ENCODE assay signal across 11 cellular contexts in the genomic region with DNA sequence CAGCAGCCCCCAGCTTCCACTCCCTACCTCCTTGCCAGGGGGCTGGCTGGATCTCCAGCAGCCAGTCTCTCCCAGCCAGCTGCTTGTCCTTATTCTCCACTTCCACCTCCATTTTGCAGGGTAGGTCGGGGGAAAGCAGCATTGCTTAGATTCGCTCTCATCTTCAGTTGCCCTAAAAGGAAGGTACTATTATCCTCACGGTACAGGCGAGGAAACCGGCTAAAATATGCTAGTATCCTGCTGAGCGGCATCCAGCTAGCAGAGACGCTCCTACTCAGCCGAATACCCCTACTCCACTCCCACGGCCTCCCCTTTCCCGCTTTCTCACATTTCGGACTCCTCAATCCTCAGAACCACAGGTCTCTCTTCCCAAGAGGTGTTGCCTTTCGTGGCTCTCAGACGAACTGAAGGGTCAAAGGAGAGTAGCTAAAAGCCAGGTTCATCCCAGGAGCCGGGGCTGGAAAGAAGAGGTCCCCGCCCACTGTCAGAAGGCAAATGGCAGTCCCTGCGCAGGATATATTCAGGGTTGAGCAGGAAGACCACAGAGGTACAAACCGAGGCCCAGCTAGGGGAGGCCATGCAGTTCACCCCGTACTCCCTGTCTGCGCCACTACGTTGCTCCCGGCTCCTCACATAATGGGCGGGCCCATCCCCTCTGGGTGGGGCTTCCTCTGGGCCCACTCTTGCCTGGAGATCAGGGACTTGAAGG. TPM values are rescaled to one million over a fixed set of nuclear protein-coding genes. Genes with fewer than 3 reads are reported as not detected.
DNase-seq lines count a peak whose midpoint lies in the region; ATAC-seq and TF ChIP-seq lines count a peak whose summit lies in the region.
"Had no signal": no experiment of that assay in that cellular context is flagged by ENCODE, and none has a peak within 500 bp of the region (broad histone marks: within the 10 kb centered on the region; RNA-seq: fewer than 3 reads in every experiment).

No MANE protein-coding gene starts in this region.

- no peaks in the 10 kb centered on the region for H3K36me3 Mint-ChIP-seq in activated naive CD4-positive, alpha-beta T cell treated with anti-CD3 and anti-CD28 coated beads, Interleukin-2, amount 50 U/mL, for 24 hours
- no peaks in the 10 kb centered on the region for H3K36me3 Mint-ChIP-seq in WTC11

- no peak for TF ChIP-seq POLR2A in lower leg skin (IDR thresholded peaks at IDR 0.05)

- no peak overlapping the region for H3K4me3 ChIP-seq in lower leg skin (ENCODE audit: low read depth, poor library complexity, severe bottlenecking)
- H3K4me3 ChIP-seq: HAP-1, right lobe of liver, transverse colon had no signal

- CTCF ChIA-PET in WTC11 (lab: Charles Lee): interaction anchor here (0.6 to 3.6 kb wide), 53 partner anchors 8 to 1196 kb away, joined by 3 to 42 read pairs (median 6); a partner anchor contains a TSS

- POLR2A ChIA-PET in WTC11 (lab: Charles Lee): interaction anchor here (0.8 to 1.0 kb wide), 2 partner anchors 36 to 171 kb away, joined by 3 read pairs; no protein-coding TSS in a partner anchor

- peak overlapping the region; percentile 82 for H3K4me3 Mint-ChIP-seq in activated naive CD4-positive, alpha-beta T cell treated with anti-CD3 and anti-CD28 coated beads, Interleukin-2, amount 50 U/mL, for 24 hours
- peak overlapping the region; percentile 76 for H3K4me3 Mint-ChIP-seq in WTC11

- 66 to 70% methylated on average over 22 of the region's 22 CpGs for WGBS in lower leg skin, 2 donors

- H3K27me3 Mint-ChIP-seq in activated naive CD4-positive, alpha-beta T cell treated with anti-CD3 and anti-CD28 coated beads, Interleukin-2, amount 50 U/mL, for 24 hours: peaks cover 31% of the 10 kb centered on the region
- H3K27me3 Mint-ChIP-seq in WTC11 (ENCODE audit: low read depth): peaks cover 43% of the 10 kb centered on the region

- DNase-seq in activated naive CD4-positive, alpha-beta T cell (lab: John Stamatoyannopoulos, UW): no peak
- DNase-seq in WTC11 (ENCODE audit: low spot score): no peak
- peak; percentile 8 to 62 for DNase-seq in lower leg skin (ENCODE audit: low spot score in 2 of 2)
- DNase-seq in left ventricle myocardium superior: no peak
- DNase-seq in NAMALWA (ENCODE audit: low spot score): no peak
- no peak for DNase-seq in NCI-H2029 treated with DMSO at 0.1 percent for 48 hours (lab: John Stamatoyannopoulos, UW)
- DNase-seq: transverse colon had no signal

- intact Hi-C loops in lower leg skin (cut with DNase I; ENCODE audit: low total_unique reads): no loop called here
- intact Hi-C loops in left ventricle myocardium superior (cut with micrococcal nuclease): no loop called here

- ATAC-seq in WTC11: 0 out of 2 replicates have a peak, but pooled peaks have one; percentile 3
- ATAC-seq in GM21723 (IDR thresholded peaks at IDR 0.05; ENCODE audit: unreplicated experiment): no peak
- no peak for ATAC-seq in left ventricle myocardium superior

- no peaks in the 10 kb centered on the region for H3K9me3 Mint-ChIP-seq in activated naive CD4-positive, alpha-beta T cell treated with anti-CD3 and anti-CD28 coated beads, Interleukin-2, amount 50 U/mL, for 24 hours
- no peaks in the 10 kb centered on the region for H3K9me3 Mint-ChIP-seq in WTC11

- TF ChIP-seq CTCF in WTC11 (IDR thresholded peaks at IDR 0.05) (no peak), lower leg skin (IDR thresholded peaks at IDR 0.05) (no peak)

- peaks cover 12% of the 10 kb centered on the region for H3K4me1 Mint-ChIP-seq in activated naive CD4-positive, alpha-beta T cell treated with anti-CD3 and anti-CD28 coated beads, Interleukin-2, amount 50 U/mL, for 24 hours
- H3K4me1 Mint-ChIP-seq in WTC11: peaks cover 14% of the 10 kb centered on the region

- H3K27ac Mint-ChIP-seq in activated naive CD4-positive, alpha-beta T cell treated with anti-CD3 and anti-CD28 coated beads, Interleukin-2, amount 50 U/mL, for 24 hours: no peak overlapping the region
- H3K27ac Mint-ChIP-seq in WTC11: no peak overlapping the region

TF ChIP-seq in WTC11, 78 proteins besides CTCF, POLR2A, EP300 and RAD21:
- no peak for TF ChIP-seq GTF2I (CRISPR knock-in tag; conservative IDR thresholded peaks at IDR 0.05)
- TF ChIP-seq GABPB1 (CRISPR knock-in tag; IDR thresholded peaks at IDR 0.05): no peak
- TF ChIP-seq NR3C1 (CRISPR knock-in tag; conservative IDR thresholded peaks at IDR 0.05; ENCODE audit: low read depth): no peak
- no peak for TF ChIP-seq NFE2L1 (CRISPR knock-in tag; IDR thresholded peaks at IDR 0.05)
- TF ChIP-seq, protein P1, sequence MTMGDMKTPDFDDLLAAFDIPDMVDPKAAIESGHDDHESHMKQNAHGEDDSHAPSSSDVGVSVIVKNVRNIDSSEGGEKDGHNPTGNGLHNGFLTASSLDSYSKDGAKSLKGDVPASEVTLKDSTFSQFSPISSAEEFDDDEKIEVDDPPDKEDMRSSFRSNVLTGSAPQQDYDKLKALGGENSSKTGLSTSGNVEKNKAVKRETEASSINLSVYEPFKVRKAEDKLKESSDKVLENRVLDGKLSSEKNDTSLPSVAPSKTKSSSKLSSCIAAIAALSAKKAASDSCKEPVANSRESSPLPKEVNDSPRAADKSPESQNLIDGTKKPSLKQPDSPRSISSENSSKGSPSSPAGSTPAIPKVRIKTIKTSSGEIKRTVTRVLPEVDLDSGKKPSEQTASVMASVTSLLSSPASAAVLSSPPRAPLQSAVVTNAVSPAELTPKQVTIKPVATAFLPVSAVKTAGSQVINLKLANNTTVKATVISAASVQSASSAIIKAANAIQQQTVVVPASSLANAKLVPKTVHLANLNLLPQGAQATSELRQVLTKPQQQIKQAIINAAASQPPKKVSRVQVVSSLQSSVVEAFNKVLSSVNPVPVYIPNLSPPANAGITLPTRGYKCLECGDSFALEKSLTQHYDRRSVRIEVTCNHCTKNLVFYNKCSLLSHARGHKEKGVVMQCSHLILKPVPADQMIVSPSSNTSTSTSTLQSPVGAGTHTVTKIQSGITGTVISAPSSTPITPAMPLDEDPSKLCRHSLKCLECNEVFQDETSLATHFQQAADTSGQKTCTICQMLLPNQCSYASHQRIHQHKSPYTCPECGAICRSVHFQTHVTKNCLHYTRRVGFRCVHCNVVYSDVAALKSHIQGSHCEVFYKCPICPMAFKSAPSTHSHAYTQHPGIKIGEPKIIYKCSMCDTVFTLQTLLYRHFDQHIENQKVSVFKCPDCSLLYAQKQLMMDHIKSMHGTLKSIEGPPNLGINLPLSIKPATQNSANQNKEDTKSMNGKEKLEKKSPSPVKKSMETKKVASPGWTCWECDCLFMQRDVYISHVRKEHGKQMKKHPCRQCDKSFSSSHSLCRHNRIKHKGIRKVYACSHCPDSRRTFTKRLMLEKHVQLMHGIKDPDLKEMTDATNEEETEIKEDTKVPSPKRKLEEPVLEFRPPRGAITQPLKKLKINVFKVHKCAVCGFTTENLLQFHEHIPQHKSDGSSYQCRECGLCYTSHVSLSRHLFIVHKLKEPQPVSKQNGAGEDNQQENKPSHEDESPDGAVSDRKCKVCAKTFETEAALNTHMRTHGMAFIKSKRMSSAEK (CRISPR knock-in tag; IDR thresholded peaks at IDR 0.05; ENCODE audit: borderline replicate concordance): no peak
- TF ChIP-seq NR1H2 (CRISPR knock-in tag; IDR thresholded peaks at IDR 0.05): no peak
- TF ChIP-seq, protein P2, sequence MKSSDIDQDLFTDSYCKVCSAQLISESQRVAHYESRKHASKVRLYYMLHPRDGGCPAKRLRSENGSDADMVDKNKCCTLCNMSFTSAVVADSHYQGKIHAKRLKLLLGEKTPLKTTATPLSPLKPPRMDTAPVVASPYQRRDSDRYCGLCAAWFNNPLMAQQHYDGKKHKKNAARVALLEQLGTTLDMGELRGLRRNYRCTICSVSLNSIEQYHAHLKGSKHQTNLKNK (CRISPR knock-in tag; IDR thresholded peaks at IDR 0.05): no peak
- no peak for TF ChIP-seq JAZF1 (CRISPR knock-in tag; IDR thresholded peaks at IDR 0.05)
- TF ChIP-seq, protein P3, sequence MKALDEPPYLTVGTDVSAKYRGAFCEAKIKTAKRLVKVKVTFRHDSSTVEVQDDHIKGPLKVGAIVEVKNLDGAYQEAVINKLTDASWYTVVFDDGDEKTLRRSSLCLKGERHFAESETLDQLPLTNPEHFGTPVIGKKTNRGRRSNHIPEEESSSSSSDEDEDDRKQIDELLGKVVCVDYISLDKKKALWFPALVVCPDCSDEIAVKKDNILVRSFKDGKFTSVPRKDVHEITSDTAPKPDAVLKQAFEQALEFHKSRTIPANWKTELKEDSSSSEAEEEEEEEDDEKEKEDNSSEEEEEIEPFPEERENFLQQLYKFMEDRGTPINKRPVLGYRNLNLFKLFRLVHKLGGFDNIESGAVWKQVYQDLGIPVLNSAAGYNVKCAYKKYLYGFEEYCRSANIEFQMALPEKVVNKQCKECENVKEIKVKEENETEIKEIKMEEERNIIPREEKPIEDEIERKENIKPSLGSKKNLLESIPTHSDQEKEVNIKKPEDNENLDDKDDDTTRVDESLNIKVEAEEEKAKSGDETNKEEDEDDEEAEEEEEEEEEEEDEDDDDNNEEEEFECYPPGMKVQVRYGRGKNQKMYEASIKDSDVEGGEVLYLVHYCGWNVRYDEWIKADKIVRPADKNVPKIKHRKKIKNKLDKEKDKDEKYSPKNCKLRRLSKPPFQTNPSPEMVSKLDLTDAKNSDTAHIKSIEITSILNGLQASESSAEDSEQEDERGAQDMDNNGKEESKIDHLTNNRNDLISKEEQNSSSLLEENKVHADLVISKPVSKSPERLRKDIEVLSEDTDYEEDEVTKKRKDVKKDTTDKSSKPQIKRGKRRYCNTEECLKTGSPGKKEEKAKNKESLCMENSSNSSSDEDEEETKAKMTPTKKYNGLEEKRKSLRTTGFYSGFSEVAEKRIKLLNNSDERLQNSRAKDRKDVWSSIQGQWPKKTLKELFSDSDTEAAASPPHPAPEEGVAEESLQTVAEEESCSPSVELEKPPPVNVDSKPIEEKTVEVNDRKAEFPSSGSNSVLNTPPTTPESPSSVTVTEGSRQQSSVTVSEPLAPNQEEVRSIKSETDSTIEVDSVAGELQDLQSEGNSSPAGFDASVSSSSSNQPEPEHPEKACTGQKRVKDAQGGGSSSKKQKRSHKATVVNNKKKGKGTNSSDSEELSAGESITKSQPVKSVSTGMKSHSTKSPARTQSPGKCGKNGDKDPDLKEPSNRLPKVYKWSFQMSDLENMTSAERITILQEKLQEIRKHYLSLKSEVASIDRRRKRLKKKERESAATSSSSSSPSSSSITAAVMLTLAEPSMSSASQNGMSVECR (CRISPR knock-in tag; IDR thresholded peaks at IDR 0.05; ENCODE audit: borderline replicate concordance): no peak

RNA-seq across cellular contexts. Expression of a gene that starts 1.6 kb away (rescaled TPM):
- 47.3 to 54.9 TPM (median 50.9 TPM) in 3 replicates for total RNA-seq in WTC11 (2021)
- total RNA-seq in lower leg skin: 10 to 100 TPM; 27.4 to 62.8 (median 34.1) TPM
- total RNA-seq in left ventricle myocardium superior: 15.8 TPM

Comparison
In these comparisons a context has a peak if more than half of its experiments do, and no peak if none do; other contexts are left out.
1. DNase-seq: peak in lower leg skin (2 of 2); none in activated naive CD4-positive, alpha-beta T cell (0 of 4), WTC11 (single experiment), left ventricle myocardium superior (single experiment), NAMALWA (single experiment) and NCI-H2029 treated with DMSO at 0.1 percent for 48 hours (single experiment).